Comparison of ENCODE assay signal across 8 cellular contexts in genomic region chr15:75024102-75024636, GRCh38. TPM values are rescaled to one million over a fixed set of nuclear protein-coding genes. Genes with fewer than 3 reads are reported as not detected.
DNase-seq lines count a peak whose midpoint lies in the region; ATAC-seq and TF ChIP-seq lines count a peak whose summit lies in the region.

No MANE protein-coding gene starts in this region.

- no peaks in the 10 kb centered on the region for H3K9me3 ChIP-seq in heart left ventricle

- H3K27ac Mint-ChIP-seq in activated CD8-positive, alpha-beta T cell treated with anti-CD3 and anti-CD28 coated beads for 36 hours = peak overlapping the region; percentile 90
- H3K27ac Mint-ChIP-seq in progenitor cell of endocrine pancreas = peak overlapping the region; percentile 96

- 30 to 34% (median 31%) methylated on average over 5 of the region's 5 CpGs for WGBS in heart left ventricle, 4 donors

- H3K27ac ChIP-seq in heart left ventricle = peak overlapping the region in 11 of 12 donors; percentile 80 to 96 (median 91)

- no peak for TF ChIP-seq CTCF in activated CD8-positive, alpha-beta T cell treated with anti-CD3 and anti-CD28 coated beads for 36 hours (IDR thresholded peaks at IDR 0.05)
- TF ChIP-seq CTCF in heart left ventricle (IDR thresholded peaks at IDR 0.05) (no peak), progenitor cell of endocrine pancreas (IDR thresholded peaks at IDR 0.05; ENCODE audit: unreplicated experiment) (no peak)

- no peaks in the 10 kb centered on the region for H3K9me3 Mint-ChIP-seq in activated CD8-positive, alpha-beta T cell treated with anti-CD3 and anti-CD28 coated beads for 36 hours
- no peaks in the 10 kb centered on the region for H3K9me3 Mint-ChIP-seq in progenitor cell of endocrine pancreas (ENCODE audit: low read depth)

- peaks cover 12% of the 10 kb centered on the region for H3K36me3 Mint-ChIP-seq in activated CD8-positive, alpha-beta T cell treated with anti-CD3 and anti-CD28 coated beads for 36 hours (ENCODE audit: low read depth)
- peaks cover 1% of the 10 kb centered on the region for H3K36me3 Mint-ChIP-seq in progenitor cell of endocrine pancreas (ENCODE audit: insufficient read depth)

- no peak for TF ChIP-seq POLR2A in heart left ventricle (IDR thresholded peaks at IDR 0.05)

- H3K27me3 ChIP-seq in heart left ventricle = no peaks in the 10 kb centered on the region

- intact Hi-C loops in activated CD8-positive, alpha-beta T cell treated with anti-CD3 and anti-CD28 coated beads for 36 hours (cut with micrococcal nuclease) = no loop called here
- intact Hi-C loops in heart left ventricle (cut with DNase I) = loop anchor here in 5 of 10 donors (10.0 kb wide), 2 partner anchors 251 to 281 kb away; no protein-coding TSS in a partner anchor

- H3K4me1 Mint-ChIP-seq in activated CD8-positive, alpha-beta T cell treated with anti-CD3 and anti-CD28 coated beads for 36 hours (ENCODE audit: low read depth) = peaks cover 23% of the 10 kb centered on the region
- peaks cover 5% of the 10 kb centered on the region for H3K4me1 Mint-ChIP-seq in progenitor cell of endocrine pancreas (ENCODE audit: low read depth)

- DNase-seq in NCI-H2029 treated with DMSO at 0.1 percent for 48 hours (lab: John Stamatoyannopoulos, UW) (peak; percentile 6), NCI-H2029 (lab: John Stamatoyannopoulos, UW) (no peak), LoVo (ENCODE audit: low spot score) (peak; percentile 36), heart left ventricle (no peak), progenitor cell of endocrine pancreas (ENCODE audit: low spot score, unreplicated experiment) (no peak), middle frontal gyrus (ENCODE audit: extremely low spot score, low spot score) (no peak)
- no peak for DNase-seq in activated CD8-positive, alpha-beta T cell treated with anti-CD3 and anti-CD28 coated beads for 36 hours

- H3K27me3 Mint-ChIP-seq in activated CD8-positive, alpha-beta T cell treated with anti-CD3 and anti-CD28 coated beads for 36 hours = no peaks in the 10 kb centered on the region
- H3K27me3 Mint-ChIP-seq in progenitor cell of endocrine pancreas = no peaks in the 10 kb centered on the region

- peaks cover 0 to 7% (median 0%) of the 10 kb centered on the region in 9 donors for H3K36me3 ChIP-seq in heart left ventricle

- CTCF ChIA-PET in activated CD8-positive, alpha-beta T cell treated with anti-CD3 and anti-CD28 coated beads for 36 hours (lab: Charles Lee) = interaction anchor here (0.7 to 8.7 kb wide), 7 partner anchors 18 to 479 kb away, joined by 3 to 89 read pairs (median 3); partner anchors contain the start of gene C15orf39

- peak overlapping the region; percentile 93 for H3K4me3 Mint-ChIP-seq in activated CD8-positive, alpha-beta T cell treated with anti-CD3 and anti-CD28 coated beads for 36 hours
- H3K4me3 Mint-ChIP-seq in progenitor cell of endocrine pancreas (ENCODE audit: low read depth) = peak overlapping the region; percentile 88

- POLR2A ChIA-PET in activated CD8-positive, alpha-beta T cell treated with anti-CD3 and anti-CD28 coated beads for 36 hours (lab: Charles Lee) = interaction anchor here (0.6 to 3.1 kb wide), 22 partner anchors 8 to 618 kb away, joined by 3 to 24 read pairs (median 3); partner anchors contain the start of genes C15orf39, COX5A, RPP25 and SCAMP5

- no peak for ATAC-seq in activated CD8-positive, alpha-beta T cell treated with anti-CD3 and anti-CD28 coated beads for 36 hours
- peak in 3 of 4 donors; percentile 5 to 41 (median 18) for ATAC-seq in heart left ventricle
- ATAC-seq in HG02759 (IDR thresholded peaks at IDR 0.05; ENCODE audit: unreplicated experiment) = no peak

- H3K4me3 ChIP-seq in heart left ventricle = peak overlapping the region; percentile 38 to 98 (median 87)

- H3K4me1 ChIP-seq in heart left ventricle = peaks cover 0 to 36% (median 16%) of the 10 kb centered on the region in 12 donors

RNA-seq across cellular contexts. Expression of gene PPCDC, which starts 0.8 kb away (rescaled TPM):
- total RNA-seq in activated CD8-positive, alpha-beta T cell treated with anti-CD3 and anti-CD28 coated beads for 36 hours = 10 to 100 TPM; 25.7 to 26.6 TPM
- total RNA-seq in heart left ventricle (10 to 100 TPM in 2 of 9 donors, 1 to 10 TPM in 7; 3.6 to 13.0 (median 4.9) TPM), progenitor cell of endocrine pancreas (16.5 and 18.0 TPM in 2 replicates)
- polyA plus RNA-seq in heart left ventricle = 1 to 10 TPM; 8.2 to 9.3 TPM

RNA-seq across cellular contexts. Expression of gene SCAMP5, which starts 28.8 kb away (rescaled TPM):
- 1 to 10 TPM in 1 of 2 experiments, under 1 TPM in 1; 0.65 to 1.1 TPM for total RNA-seq in activated CD8-positive, alpha-beta T cell treated with anti-CD3 and anti-CD28 coated beads for 36 hours
- 1 to 10 TPM; 1.7 to 7.1 (median 4.2) TPM for total RNA-seq in heart left ventricle
- polyA plus RNA-seq in heart left ventricle = 1 to 10 TPM in 1 of 2 donors, under 1 TPM in 1; 0.91 to 7.4 TPM
- total RNA-seq in progenitor cell of endocrine pancreas = 55.9 and 58.0 TPM in 2 replicates

Comparison
In these comparisons a context has a peak if more than half of its experiments do, and no peak if none do; other contexts are left out.
1. DNase-seq: peak in NCI-H2029 treated with DMSO at 0.1 percent for 48 hours (single experiment) and LoVo (single experiment); none in NCI-H2029 (single experiment), activated CD8-positive, alpha-beta T cell treated with anti-CD3 and anti-CD28 coated beads for 36 hours (single experiment), heart left ventricle (0 of 5), progenitor cell of endocrine pancreas (single experiment) and middle frontal gyrus (single experiment).
2. ATAC-seq: peak in heart left ventricle (3 of 4); none in activated CD8-positive, alpha-beta T cell treated with anti-CD3 and anti-CD28 coated beads for 36 hours (single experiment) and HG02759 (single experiment).